ENCODE assay signal across 24 cellular contexts in genomic region chr19:56097306-56097705, GRCh38.
"Had no signal": no experiment of that assay in that cellular context is flagged by ENCODE, and none has a peak within 500 bp of the region (broad histone marks: within the 10 kb centered on the region; RNA-seq: fewer than 3 reads in every experiment).

No MANE protein-coding gene starts in this region.

- H3K4me3 ChIP-seq: breast epithelium, colonic mucosa, esophagus squamous epithelium, skin epidermis, stomach, thyroid gland, upper lobe of left lung, vagina had no signal

- ATAC-seq: activated naive CD8-positive, alpha-beta T cell treated with anti-CD3 and anti-CD28 coated beads, Interleukin-2, amount 50 U/mL, for 24 hours; activated T-helper 17 cell treated with anti-CD3 and anti-CD28 coated beads, Interleukin-2, amount 50 U/mL, for 72 hours; stimulated activated memory B cell treated with anti-CD40 and anti-IgM and Interleukin-4, amounts not matched to agents 10 μg/mL and 1 μg/mL and 100 μg/mL, for 72 hours; T-helper 17 cell had no signal

- DNase-seq: activated CD4-positive, alpha-beta memory T cell treated with anti-CD3 and anti-CD28 coated beads for 36 hours; activated CD4-positive, alpha-beta T cell treated with anti-CD3 and anti-CD28 coated beads, Interleukin-2, amount 10 ng/mL, durations not matched to agents 24 days and 14 days; activated CD4-positive, CD25-positive, alpha-beta regulatory T cell treated with anti-CD3 and anti-CD28 coated beads, Interleukin-2, amount 50 U/mL, for 72 hours; activated CD8-positive, alpha-beta memory T cell treated with anti-CD3 and anti-CD28 coated beads, Interleukin-2, amount 50 U/mL, for 4 hours; activated naive CD8-positive, alpha-beta T cell treated with anti-CD3 and anti-CD28 coated beads, Interleukin-2, amount 50 U/mL, for 24 hours; activated T-cell treated with anti-CD3 and anti-CD28 coated beads, Interleukin-2, amount 50 U/mL, for 1 hour; colonic mucosa; effector CD8-positive, alpha-beta T cell; esophagus squamous epithelium; foreskin melanocyte; naive B cell; occipital lobe; stimulated activated CD4-positive, alpha-beta T cell treated with anti-CD3 and anti-CD28 coated beads, Interleukin-4, amount 100 ng/mL, for 4 hours; stimulated activated CD8-positive, alpha-beta memory T cell treated with anti-CD3 and anti-CD28 coated beads, Interleukin-4, amount 100 ng/mL, for 48 hours; stomach; T-helper 17 cell; thyroid gland had no signal

- H3K4me1 ChIP-seq: breast epithelium, colonic mucosa, thyroid gland, vagina had no signal

- H3K27me3 ChIP-seq: breast epithelium, colonic mucosa, esophagus squamous epithelium, stomach, thyroid gland, upper lobe of left lung, vagina had no signal

- H3K27ac ChIP-seq: breast epithelium, colonic mucosa, epithelial cell of prostate, esophagus squamous epithelium, skin epidermis, stomach, thyroid gland, upper lobe of left lung, vagina had no signal

- H3K9me3 ChIP-seq: breast epithelium, colonic mucosa, esophagus squamous epithelium, stomach, thyroid gland, upper lobe of left lung, vagina had no signal

- H3K36me3 ChIP-seq: breast epithelium, colonic mucosa had no signal
